11 cellular contexts compared by ENCODE assay signal in genomic region chr17:38449364-38449763, GRCh38. TPM values are rescaled to one million over a fixed set of nuclear protein-coding genes. Genes with fewer than 3 reads are reported as not detected.
DNase-seq lines count a peak whose midpoint lies in the region; ATAC-seq, FAIRE-seq and TF ChIP-seq lines count a peak whose summit lies in the region.
"Had no signal": no experiment of that assay in that cellular context is flagged by ENCODE, and none has a peak within 500 bp of the region (broad histone marks: within the 10 kb centered on the region; RNA-seq: fewer than 3 reads in every experiment).

No MANE protein-coding gene starts in this region.

- peak overlapping the region; percentile 15; the same call in 1 of the 3 replicates for H3K4me2 ChIP-seq in A549

- TF ChIP-seq CTCF in A549 (IDR thresholded peaks at IDR 0.05) (no peak), mesothelial cell of epicardium (IDR thresholded peaks at IDR 0.05; ENCODE audit: unreplicated experiment) (no peak)

- FAIRE-seq in A549 (lab: Jason Lieb, UNC), result no peak
- FAIRE-seq: islet of Langerhans had no signal

- H3K27ac Mint-ChIP-seq in mesothelial cell of epicardium, result peak overlapping the region; percentile 98

- intact Hi-C loops in head of caudate nucleus (cut with DNase I), result no loop called here

- H3K27ac ChIP-seq in A549 (peak overlapping the region; percentile 6 to 96; a peak in 4 of 6 replicates), epithelial cell of prostate (peak overlapping the region; percentile 73)

- H3K9me3 Mint-ChIP-seq in mesothelial cell of epicardium, result no peaks in the 10 kb centered on the region

- CTCF ChIA-PET in A549 (lab: Yijun Ruan, JAX), result interaction anchor here (0.7 to 4.3 kb wide), 6 partner anchors 9 to 214 kb away, joined by 3 to 23 read pairs (median 4); no protein-coding TSS in a partner anchor

- no peak for TF ChIP-seq RAD21 in A549 (conservative IDR thresholded peaks at IDR 0.05 in 1 of 2, IDR thresholded peaks at IDR 0.05 in 1 of 2)

- H3K36me3 ChIP-seq in NT2/D1 (ENCODE audit: insufficient read depth, insufficient read length, low read length), result peaks cover 21% of the 10 kb centered on the region

- H3K36me3 Mint-ChIP-seq in mesothelial cell of epicardium, result no peaks in the 10 kb centered on the region

- TF ChIP-seq EP300 in A549 (IDR thresholded peaks at IDR 0.05), result no peak

- no peak for TF ChIP-seq POLR2A in A549 (IDR thresholded peaks at IDR 0.05; ENCODE audit: low read length)

- 69% methylated on average over 15 of the region's 15 CpGs for WGBS in A549 (ENCODE audit: missing lambda C conversion rate)

- H3K27me3 ChIP-seq in NT2/D1 (ENCODE audit: insufficient read depth, insufficient read length), result peaks cover 11% of the 10 kb centered on the region

- no peaks in the 10 kb centered on the region for H3K9me3 ChIP-seq in A549
- H3K9me3 ChIP-seq in NT2/D1 (ENCODE audit: insufficient read depth, low read length), result no peaks in the 10 kb centered on the region

- H3K4me3 ChIP-seq in A549 (no peak overlapping the region), NT2/D1 (ENCODE audit: insufficient read length, low read depth) (no peak overlapping the region)

- H3K27me3 Mint-ChIP-seq in mesothelial cell of epicardium (ENCODE audit: low read depth), result no peaks in the 10 kb centered on the region

- peak overlapping the region; percentile 51 for H3K9ac ChIP-seq in NT2/D1 (ENCODE audit: insufficient read length, low read depth)

- H3K4me1 ChIP-seq in A549 (peaks cover 66% of the 10 kb centered on the region), NT2/D1 (ENCODE audit: insufficient read depth, insufficient read length) (peaks cover 27% of the 10 kb centered on the region)

- peak overlapping the region; percentile 5 for H3K4me3 Mint-ChIP-seq in mesothelial cell of epicardium

- POLR2A ChIA-PET in A549 (lab: Yijun Ruan, JAX), result no interaction called here

- H3K4me1 Mint-ChIP-seq in mesothelial cell of epicardium, result peaks cover 54% of the 10 kb centered on the region

- peak in 1 of 2 experiments; percentile 9; a peak in 3 of 6 replicates for ATAC-seq in A549

- DNase-seq in A549 (ENCODE audit: low read depth in 1 of 2, low spot score in 1 of 2) (peak in 1 of 2 experiments; percentile 51), NT2/D1 (ENCODE audit: low read depth, low spot score) (no peak), epithelial cell of prostate (ENCODE audit: low read depth, low spot score) (peak; percentile 66), mesothelial cell of epicardium (ENCODE audit: low spot score in 2 of 2, unreplicated experiment in 2 of 2) (peak in 1 of 2 experiments; percentile 49), Ammon's horn (ENCODE audit: low spot score) (no peak), head of caudate nucleus (no peak), NCI-H2171 (lab: John Stamatoyannopoulos, UW) (no peak), NCI-H345 treated with DMSO at 0.1 percent for 48 hours (lab: John Stamatoyannopoulos, UW; ENCODE audit: unreplicated experiment) (no peak)
- DNase-seq: activated T-cell treated with anti-CD3 and anti-CD28 coated beads for 4 hours, NCI-H774 had no signal

TF ChIP-seq in A549, 52 proteins besides CTCF, POLR2A, EP300 and RAD21:
- TF ChIP-seq, protein P1, sequence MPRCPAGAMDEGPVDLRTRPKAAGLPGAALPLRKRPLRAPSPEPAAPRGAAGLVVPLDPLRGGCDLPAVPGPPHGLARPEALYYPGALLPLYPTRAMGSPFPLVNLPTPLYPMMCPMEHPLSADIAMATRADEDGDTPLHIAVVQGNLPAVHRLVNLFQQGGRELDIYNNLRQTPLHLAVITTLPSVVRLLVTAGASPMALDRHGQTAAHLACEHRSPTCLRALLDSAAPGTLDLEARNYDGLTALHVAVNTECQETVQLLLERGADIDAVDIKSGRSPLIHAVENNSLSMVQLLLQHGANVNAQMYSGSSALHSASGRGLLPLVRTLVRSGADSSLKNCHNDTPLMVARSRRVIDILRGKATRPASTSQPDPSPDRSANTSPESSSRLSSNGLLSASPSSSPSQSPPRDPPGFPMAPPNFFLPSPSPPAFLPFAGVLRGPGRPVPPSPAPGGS (IDR thresholded peaks at IDR 0.05), result no peak
- TF ChIP-seq MAX (IDR thresholded peaks at IDR 0.05), result 0 out of 2 replicates have a peak, but pooled peaks have one; percentile 30
TF ChIP-seq in A549: peak in this region for 1.

RNA-seq across cellular contexts. Expression of gene ARHGAP23, which starts 21.1 kb away (rescaled TPM):
- 4.8 and 5.5 TPM in 2 replicates for polyA plus RNA-seq in A549 (2011; rRNA removed)
- polyA plus RNA-seq in A549 (2012; cell fraction: cytosol; rRNA removed), result 7.7 and 9.3 TPM in 2 replicates
- 13.6 and 17.6 TPM in 2 replicates for polyA plus RNA-seq in A549 (2012; cell fraction: nucleus; rRNA removed)
- polyA plus RNA-seq in A549 (2017; fragmentation: RNase III; extraction: RNeasy Plus Mini Kit Qiagen cat#74134 plus additional on column Dnase treatment), result 32.5 to 46.0 TPM (median 32.6 TPM) in 3 replicates
- polyA minus RNA-seq in A549 (2011; rRNA and poly(A)+ RNA removed), result 7.1 and 11.2 TPM in 2 replicates
- total RNA-seq in mesothelial cell of epicardium, result 86.7 to 89.1 TPM (median 87.2 TPM) in 3 replicates
